Comparison of ENCODE assay signal across 18 cellular contexts in genomic region chr5:113112435-113112834, GRCh38.
A peak's percentile ranks its signal among the peaks of the same experiment; 100 is the strongest.
DNase-seq lines count a peak whose midpoint lies in the region; ATAC-seq, FAIRE-seq and TF ChIP-seq lines count a peak whose summit lies in the region.
"Had no signal": no experiment of that assay in that cellular context is flagged by ENCODE, and none has a peak within 500 bp of the region (broad histone marks: within the 10 kb centered on the region; RNA-seq: fewer than 3 reads in every experiment).

No MANE protein-coding gene starts in this region.

- H3K79me2 ChIP-seq in HepG2 (ENCODE audit: insufficient read depth, low read length): no peaks in the 10 kb centered on the region

- BruUV-seq in HepG2 (replicated peaks; lab: Mats Ljungman, UMichigan): no TSS peak

- in situ Hi-C loops in HepG2 (cut with HindIII; ENCODE audit: extremely low pct_ligation_motif_present, low pct_unique_long_range_greater_than_20kb) (no loop called here), G401 (cut with HindIII; ENCODE audit: low sequenced_read_pairs) (no loop called here)

- intact Hi-C loops in HepG2 (cut with micrococcal nuclease; ENCODE audit: unreplicated experiment): no loop called here
- intact Hi-C loops in right cardiac atrium (cut with DNase I): no loop called here

- ATAC-seq in HepG2: no peak
- peak; percentile 74 to 82 for ATAC-seq in right cardiac atrium
- ATAC-seq: A549 had no signal

- H3K4me3 ChIP-seq in liver (ENCODE audit: low read depth in 1 of 3, low read length in 3 of 3) (no peak overlapping the region), HepG2 (replicated peaks in 1 of 3; ENCODE audit: insufficient read depth in 1 of 3, low read depth in 2 of 3, low read length in 3 of 3) (no peak overlapping the region), right cardiac atrium (ENCODE audit: low read length) (no peak overlapping the region)
- H3K4me3 ChIP-seq: A549, PC-9, prostate gland had no signal

- H3K27me3 ChIP-seq in liver (ENCODE audit: control insufficient read depth in 4 of 4, insufficient read depth in 4 of 4, low read length in 3 of 4) (no peaks in the 10 kb centered on the region), HepG2 (ENCODE audit: control insufficient read depth in 1 of 2, insufficient read depth in 2 of 2, low read length in 2 of 2) (no peaks in the 10 kb centered on the region), right cardiac atrium (ENCODE audit: control insufficient read depth, insufficient read depth) (no peaks in the 10 kb centered on the region)

- H3K9ac ChIP-seq in liver (ENCODE audit: low read depth in 1 of 2, low read length in 2 of 2) (no peak overlapping the region), HepG2 (ENCODE audit: insufficient read depth, low read depth, low read length) (no peak overlapping the region)

- no peak for TF ChIP-seq EP300 in HepG2 (IDR thresholded peaks at IDR 0.05; ENCODE audit: low read depth in 2 of 2, low read length in 2 of 2)
- TF ChIP-seq EP300 in HepG2 (CRISPR knock-in tag; IDR thresholded peaks at IDR 0.05; ENCODE audit: borderline replicate concordance): no peak

- CTCF ChIA-PET in HepG2 (lab: Yijun Ruan, JAX; ENCODE audit: low intra/inter-chr PET ratio, low total read pairs): no interaction called here

- WGBS in liver: 40% methylated on average over 3 of the region's 3 CpGs
- WGBS in HepG2 (ENCODE audit: low lambda C conversion rate): 75% methylated on average over 3 of the region's 3 CpGs
- WGBS in right cardiac atrium: 57% methylated on average over 3 of the region's 3 CpGs

- TF ChIP-seq CTCF in liver (IDR thresholded peaks at IDR 0.05; ENCODE audit: low read depth, low read length, missing input control) (no peak), HepG2 (CRISPR knock-in tag; IDR thresholded peaks at IDR 0.05) (no peak)

- no peaks in the 10 kb centered on the region for H4K20me1 ChIP-seq in HepG2 (ENCODE audit: insufficient read depth, low read length)

- TF ChIP-seq RAD21 in liver (IDR thresholded peaks at IDR 0.05): peak; percentile 43 to 46
- no peak for TF ChIP-seq RAD21 in HepG2 (CRISPR knock-in tag; IDR thresholded peaks at IDR 0.05)

- H2AFZ ChIP-seq in HepG2 (ENCODE audit: low read length): no peak overlapping the region
- H2AFZ ChIP-seq: PC-9 had no signal

- no peak overlapping the region for H3K4me2 ChIP-seq in HepG2 (ENCODE audit: low read depth, low read length)
- H3K4me2 ChIP-seq: A549, PC-9 had no signal

- no peak for FAIRE-seq in HepG2 (lab: Jason Lieb, UNC)
- FAIRE-seq: A549, GM19239, TTC549 had no signal

- no peak for DNase-seq in HepG2 (ENCODE audit: low spot score)
- DNase-seq in dermis microvascular lymphatic vessel endothelial cell (ENCODE audit: low read depth in 2 of 2): peak; percentile 40 to 54
- DNase-seq in right cardiac atrium: peak in 2 of 3 donors; percentile 43 to 66
- no peak for DNase-seq in nucleus accumbens (lab: John Stamatoyannopoulos, UW)
- DNase-seq in G401 (ENCODE audit: low spot score): no peak
- no peak for DNase-seq in HuH-7.5 (ENCODE audit: low spot score)
- DNase-seq in superior temporal gyrus (ENCODE audit: extremely low spot score): no peak
- DNase-seq: activated CD4-positive, alpha-beta memory T cell treated with anti-CD3 and anti-CD28 coated beads, Interleukin-2, amount 10 ng/mL, durations not matched to agents 7 days and 5 days; anterior cingulate cortex; effector CD8-positive, alpha-beta T cell; NCI-H187; NCI-H510A treated with DMSO at 0.1 percent for 48 hours; PC-9 had no signal

- POLR2A ChIA-PET in HepG2 (lab: Yijun Ruan, JAX): no interaction called here

- H3K9me3 ChIP-seq in liver (ENCODE audit: control insufficient read depth in 4 of 4, low read length in 3 of 4) (no peaks in the 10 kb centered on the region), HepG2 (ENCODE audit: low read length) (no peaks in the 10 kb centered on the region), right cardiac atrium (ENCODE audit: control insufficient read depth, low read length) (no peaks in the 10 kb centered on the region)
- H3K9me3 ChIP-seq: A549, prostate gland had no signal

- TF ChIP-seq POLR2A in HepG2 (IDR thresholded peaks at IDR 0.05; ENCODE audit: insufficient read depth in 1 of 2, low read depth in 2 of 2, low read length in 2 of 2): no peak

- peak overlapping the region; percentile 36 to 61 for H3K27ac ChIP-seq in liver (ENCODE audit: low read depth in 1 of 2, low read length in 2 of 2)
- no peak overlapping the region for H3K27ac ChIP-seq in HepG2 (ENCODE audit: extremely low read length, insufficient read depth, low read length)
- H3K27ac ChIP-seq in right cardiac atrium (ENCODE audit: low read length): no peak overlapping the region
- H3K27ac ChIP-seq: A549, PC-9, prostate gland had no signal

- H3K4me1 ChIP-seq in liver (ENCODE audit: control insufficient read depth in 4 of 4, insufficient read depth in 4 of 4, low read length in 3 of 4) (peaks cover 4 to 26% (median 12%) of the 10 kb centered on the region in 4 donors), HepG2 (ENCODE audit: insufficient read depth, low read length) (no peaks in the 10 kb centered on the region), right cardiac atrium (ENCODE audit: control insufficient read depth, insufficient read depth, low read length) (peaks cover 9% of the 10 kb centered on the region)
- H3K4me1 ChIP-seq: A549, prostate gland had no signal

- H3K36me3 ChIP-seq in liver (ENCODE audit: control insufficient read depth in 4 of 4, insufficient read depth in 3 of 4, low read depth in 1 of 4, low read length in 3 of 4): peaks cover 0 to 6% (median 3%) of the 10 kb centered on the region in 4 donors
- H3K36me3 ChIP-seq in HepG2 (replicated peaks in 1 of 2; ENCODE audit: control insufficient read depth in 1 of 2, insufficient read depth in 2 of 2, low read length in 2 of 2): no peaks in the 10 kb centered on the region
- H3K36me3 ChIP-seq: prostate gland had no signal

TF ChIP-seq in liver, 16 proteins besides CTCF, POLR2A, EP300 and RAD21 (continues in another document):
- TF ChIP-seq ATF3 (IDR thresholded peaks at IDR 0.05) (no peak), SP1 (IDR thresholded peaks at IDR 0.05) (peak; percentile 37), TAF1 (conservative IDR thresholded peaks at IDR 0.05) (no peak), NR2F2 (IDR thresholded peaks at IDR 0.05) (no peak), ZBTB33 (IDR thresholded peaks at IDR 0.05) (peak; percentile 78)

TF ChIP-seq in HepG2, 621 proteins besides CTCF, POLR2A, EP300 and RAD21:
- TF ChIP-seq RAD51 (IDR thresholded peaks at IDR 0.05; ENCODE audit: borderline replicate concordance): no peak
- no peak for TF ChIP-seq ERF (CRISPR knock-in tag; IDR thresholded peaks at IDR 0.05)
- no peak for TF ChIP-seq ZNF672 (CRISPR knock-in tag; IDR thresholded peaks at IDR 0.05)
- TF ChIP-seq RARG (CRISPR knock-in tag; IDR thresholded peaks at IDR 0.05; ENCODE audit: low read depth): no peak
- TF ChIP-seq SRSF9 (IDR thresholded peaks at IDR 0.05; ENCODE audit: borderline replicate concordance, insufficient read depth, low read depth, low read length, poor library complexity, severe bottlenecking): no peak
- TF ChIP-seq ZMYM2 (CRISPR knock-in tag; IDR thresholded peaks at IDR 0.05): no peak
- TF ChIP-seq PTBP1 (IDR thresholded peaks at IDR 0.05; ENCODE audit: low read depth, low read length, poor library complexity, severe bottlenecking): no peak
- no peak for TF ChIP-seq RBM22 (optimal IDR thresholded peaks at IDR 0.05; ENCODE audit: low read length)
- TF ChIP-seq ZNF180 (CRISPR knock-in tag; IDR thresholded peaks at IDR 0.05; ENCODE audit: borderline replicate concordance, low read depth): no peak
- no peak for TF ChIP-seq HDAC6 (IDR thresholded peaks at IDR 0.05; ENCODE audit: low read depth, low read length)
- TF ChIP-seq IKZF1 (IDR thresholded peaks at IDR 0.05): no peak
- no peak for TF ChIP-seq MAX (IDR thresholded peaks at IDR 0.05)
- TF ChIP-seq FOXP4 (CRISPR knock-in tag; IDR thresholded peaks at IDR 0.05): no peak
- no peak for TF ChIP-seq ZSCAN12 (CRISPR knock-in tag; IDR thresholded peaks at IDR 0.05)
- no peak for TF ChIP-seq ZBTB25 (CRISPR knock-in tag; IDR thresholded peaks at IDR 0.05)

Comparison
In these comparisons a context has a peak if more than half of its experiments do, and no peak if none do; other contexts are left out.
1. H3K27ac ChIP-seq: peak in liver (2 of 2); none in HepG2 (single experiment) and right cardiac atrium (single experiment).
2. DNase-seq: peak in dermis microvascular lymphatic vessel endothelial cell (2 of 2) and right cardiac atrium (2 of 3); none in HepG2 (single experiment), nucleus accumbens (0 of 56), G401 (single experiment), HuH-7.5 (single experiment) and superior temporal gyrus (single experiment).